14 cellular contexts compared by ENCODE assay signal in the genomic region with DNA sequence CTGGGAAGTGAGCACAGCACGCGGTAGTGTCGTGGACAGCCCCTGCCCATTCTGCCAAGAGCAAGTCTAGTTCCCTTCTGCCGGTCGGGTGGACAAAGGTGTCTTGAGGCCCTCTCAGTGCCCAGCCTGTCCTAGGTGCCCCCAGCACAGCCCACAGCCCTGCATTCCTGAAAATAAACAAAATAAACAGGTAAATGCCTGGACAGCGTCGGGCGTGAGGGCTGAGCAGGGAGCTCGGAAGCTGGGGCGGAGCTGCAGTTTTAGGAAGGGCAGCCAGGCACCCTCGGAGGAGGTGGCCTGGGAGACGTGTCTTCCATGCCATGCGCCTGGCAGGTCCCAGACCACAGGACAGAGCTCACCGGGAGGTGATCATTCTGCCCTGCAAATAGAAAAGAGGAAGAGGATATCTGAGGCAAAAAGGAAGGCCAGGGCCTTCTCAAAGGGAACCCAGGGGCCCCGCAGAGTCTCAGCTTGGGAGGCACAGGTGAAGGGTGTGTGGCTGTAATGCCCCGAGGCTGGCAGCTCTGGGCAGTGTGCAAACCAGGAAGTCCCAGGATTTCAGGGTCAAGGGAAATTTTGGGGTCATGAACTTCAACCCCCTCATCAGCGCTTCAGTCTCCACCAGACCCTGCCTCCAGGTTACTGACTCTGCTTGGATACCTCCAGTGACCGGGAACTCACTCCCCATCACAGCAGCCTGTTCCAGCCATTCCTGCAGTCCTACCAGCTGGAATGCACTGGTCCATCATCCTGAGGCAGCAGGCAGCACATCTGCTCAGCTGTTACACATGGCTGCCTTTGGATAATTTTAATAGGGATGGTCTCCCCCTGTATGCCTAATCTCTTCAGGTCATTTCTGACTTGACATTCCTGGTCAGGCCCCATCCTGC. TPM values are rescaled to one million over a fixed set of nuclear protein-coding genes. Genes with fewer than 3 reads are reported as not detected.
DNase-seq lines count a peak whose midpoint lies in the region; ATAC-seq, FAIRE-seq and TF ChIP-seq lines count a peak whose summit lies in the region.
"Had no signal": no experiment of that assay in that cellular context is flagged by ENCODE, and none has a peak within 500 bp of the region (broad histone marks: within the 10 kb centered on the region; RNA-seq: fewer than 3 reads in every experiment).

No MANE protein-coding gene starts in this region.

- no peaks in the 10 kb centered on the region for H3K9me2 ChIP-seq in neural cell (ENCODE audit: insufficient read depth, low read length)

- DNase-seq in AG10803 (ENCODE audit: low read depth) (no peak), NOMO-1 treated with DMSO at 0.1 percent for 48 hours (lab: John Stamatoyannopoulos, UW; ENCODE audit: unreplicated experiment) (peak; percentile 16), endothelial cell of umbilical vein (ENCODE audit: low read depth, low spot score) (no peak), NCI-H2029 (lab: John Stamatoyannopoulos, UW) (no peak), nucleus accumbens (lab: John Stamatoyannopoulos, UW) (no peak), NCI-H345 treated with DMSO at 0.1 percent for 48 hours (lab: John Stamatoyannopoulos, UW; ENCODE audit: unreplicated experiment) (no peak)
- no peak for DNase-seq in activated CD4-positive, alpha-beta T cell treated with anti-CD3 and anti-CD28 coated beads for 36 hours
- DNase-seq: CD4-positive, CD25-positive, alpha-beta regulatory T cell; effector memory CD4-positive, alpha-beta T cell; NCI-H2171 had no signal

- no peaks in the 10 kb centered on the region for H3K4me1 ChIP-seq in endothelial cell of umbilical vein (ENCODE audit: control insufficient read depth, extremely low read depth, insufficient read depth, low read length)

- H3K4me2 ChIP-seq in endothelial cell of umbilical vein (ENCODE audit: insufficient read depth, low read length) (no peak overlapping the region), neural cell (ENCODE audit: low read length) (no peak overlapping the region)

- H3K27ac Mint-ChIP-seq in activated CD4-positive, alpha-beta T cell treated with anti-CD3 and anti-CD28 coated beads for 36 hours: no peak overlapping the region
- H3K27ac Mint-ChIP-seq: activated T-cell treated with anti-CD3 and anti-CD28 coated beads, Interleukin-2, amount 50 U/mL, for 24 hours; CD4-positive, CD25-positive, alpha-beta regulatory T cell; stimulated activated naive CD8-positive, alpha-beta T cell treated with anti-CD3 and anti-CD28 coated beads, Interleukin-15, Interleukin-2, amounts not matched to agents 100 ng/mL and 50 ng/mL, for 24 hours had no signal

- H2AFZ ChIP-seq in endothelial cell of umbilical vein (ENCODE audit: low read depth, low read length) (peak overlapping the region; percentile 41), neural cell (ENCODE audit: low read depth, low read length) (no peak overlapping the region)

- H3K9me3 ChIP-seq in endothelial cell of umbilical vein (replicated peaks; ENCODE audit: control insufficient read depth, insufficient read depth, low read length) (no peaks in the 10 kb centered on the region), neural cell (ENCODE audit: low read length) (no peaks in the 10 kb centered on the region)

- H3K9me3 Mint-ChIP-seq in activated CD4-positive, alpha-beta T cell treated with anti-CD3 and anti-CD28 coated beads for 36 hours (ENCODE audit: low read depth): no peaks in the 10 kb centered on the region
- H3K9me3 Mint-ChIP-seq: activated T-cell treated with anti-CD3 and anti-CD28 coated beads, Interleukin-2, amount 50 U/mL, for 24 hours; CD4-positive, CD25-positive, alpha-beta regulatory T cell; stimulated activated naive CD8-positive, alpha-beta T cell treated with anti-CD3 and anti-CD28 coated beads, Interleukin-15, Interleukin-2, amounts not matched to agents 100 ng/mL and 50 ng/mL, for 24 hours had no signal

- no peak overlapping the region for H3K4me3 Mint-ChIP-seq in activated CD4-positive, alpha-beta T cell treated with anti-CD3 and anti-CD28 coated beads for 36 hours
- H3K4me3 Mint-ChIP-seq: activated T-cell treated with anti-CD3 and anti-CD28 coated beads, Interleukin-2, amount 50 U/mL, for 24 hours; stimulated activated naive CD8-positive, alpha-beta T cell treated with anti-CD3 and anti-CD28 coated beads, Interleukin-15, Interleukin-2, amounts not matched to agents 100 ng/mL and 50 ng/mL, for 24 hours had no signal

- POLR2A ChIA-PET in endothelial cell of umbilical vein (lab: Charles Lee): no interaction called here
- POLR2A ChIA-PET in activated CD4-positive, alpha-beta T cell treated with anti-CD3 and anti-CD28 coated beads for 36 hours (lab: Charles Lee): no interaction called here

- H3K4me3 ChIP-seq in AG10803 (ENCODE audit: low read length): peak overlapping the region; percentile 74
- no peak overlapping the region for H3K4me3 ChIP-seq in endothelial cell of umbilical vein (replicated peaks in 1 of 3; ENCODE audit: insufficient read depth in 1 of 3, low read depth in 1 of 3, low read length in 3 of 3)
- H3K4me3 ChIP-seq in neural cell (ENCODE audit: low read length): peak overlapping the region; percentile 53

- no peak for TF ChIP-seq CTCF in AG10803 (conservative IDR thresholded peaks at IDR 0.05; ENCODE audit: low read length)
- TF ChIP-seq CTCF in endothelial cell of umbilical vein (IDR thresholded peaks at IDR 0.05; ENCODE audit: extremely low read depth in 1 of 2, insufficient read depth in 1 of 2, low read depth in 1 of 2, low read length in 2 of 2): no peak
- TF ChIP-seq CTCF in neural cell (IDR thresholded peaks at IDR 0.05; ENCODE audit: poor library complexity, severe bottlenecking): no peak

- H3K27ac ChIP-seq in endothelial cell of umbilical vein (ENCODE audit: insufficient read depth, low read depth, low read length): no peak overlapping the region
- H3K27ac ChIP-seq in neural cell (ENCODE audit: low read length): no peak overlapping the region
- H3K27ac ChIP-seq: HL-60 had no signal

- no peak for TF ChIP-seq POLR2A in endothelial cell of umbilical vein (IDR thresholded peaks at IDR 0.05; ENCODE audit: low read depth, low read length)

- H3K9me1 ChIP-seq in endothelial cell of umbilical vein (replicated peaks; ENCODE audit: control insufficient read depth, extremely low read depth, insufficient read depth, low read length): no peaks in the 10 kb centered on the region

- no peak for FAIRE-seq in endothelial cell of umbilical vein (lab: Jason Lieb, UNC)

- H4K20me1 ChIP-seq in endothelial cell of umbilical vein (replicated peaks; ENCODE audit: control insufficient read depth, extremely low read depth, insufficient read depth, low read length) (no peaks in the 10 kb centered on the region), neural cell (ENCODE audit: insufficient read depth) (no peaks in the 10 kb centered on the region)

- no peaks in the 10 kb centered on the region for H3F3A ChIP-seq in neural cell (ENCODE audit: insufficient read depth, low read length, poor library complexity, severe bottlenecking)

- BruUV-seq in endothelial cell of umbilical vein (replicated peaks; lab: Mats Ljungman, UMichigan): no TSS peak

- dilution Hi-C loops in endothelial cell of umbilical vein (cut with MboI; ENCODE audit: extremely low pct_ligation_motif_present, low sequenced_read_pairs): no loop called here

- no peaks in the 10 kb centered on the region for H3K36me3 Mint-ChIP-seq in activated CD4-positive, alpha-beta T cell treated with anti-CD3 and anti-CD28 coated beads for 36 hours (ENCODE audit: low read depth)
- H3K36me3 Mint-ChIP-seq: CD4-positive, CD25-positive, alpha-beta regulatory T cell had no signal

- TF ChIP-seq EP300 in neural cell (conservative IDR thresholded peaks at IDR 0.05; ENCODE audit: poor library complexity, severe bottlenecking): no peak

- H3K4me1 Mint-ChIP-seq in activated CD4-positive, alpha-beta T cell treated with anti-CD3 and anti-CD28 coated beads for 36 hours: no peaks in the 10 kb centered on the region

- no peak for ATAC-seq in activated CD4-positive, alpha-beta T cell treated with anti-CD3 and anti-CD28 coated beads for 36 hours

- H3K27me3 Mint-ChIP-seq in activated CD4-positive, alpha-beta T cell treated with anti-CD3 and anti-CD28 coated beads for 36 hours: peaks cover 31% of the 10 kb centered on the region

- intact Hi-C loops in endothelial cell of umbilical vein (cut with micrococcal nuclease): loop anchor here (5.0 kb wide), 1 partner anchor 192 kb away; no protein-coding TSS in a partner anchor
- intact Hi-C loops in activated CD4-positive, alpha-beta T cell treated with anti-CD3 and anti-CD28 coated beads for 36 hours (cut with DNase I, micrococcal nuclease): no loop called here

- H3K9ac ChIP-seq in endothelial cell of umbilical vein (replicated peaks; ENCODE audit: extremely low read depth, insufficient read depth, low read length): no peak overlapping the region
- no peak overlapping the region for H3K9ac ChIP-seq in neural cell (ENCODE audit: low read length)

- CTCF ChIA-PET in endothelial cell of umbilical vein (lab: Charles Lee): interaction anchor here (0.8 kb wide), 1 partner anchor 8 kb away, joined by 4 read pairs; no protein-coding TSS in a partner anchor
- CTCF ChIA-PET in activated CD4-positive, alpha-beta T cell treated with anti-CD3 and anti-CD28 coated beads for 36 hours (lab: Charles Lee): no interaction called here

- H3K27me3 ChIP-seq in endothelial cell of umbilical vein (ENCODE audit: control insufficient read depth in 2 of 2, insufficient read depth in 2 of 2, low read length in 2 of 2) (peaks cover 7 to 9% of the 10 kb centered on the region in 2 experiments), neural cell (ENCODE audit: insufficient read depth, low read depth, low read length) (peaks cover 47% of the 10 kb centered on the region)

- no peak for TF ChIP-seq RAD21 in neural cell (conservative IDR thresholded peaks at IDR 0.05)

- H3K36me3 ChIP-seq in endothelial cell of umbilical vein (ENCODE audit: control insufficient read depth in 2 of 2, extremely low read depth in 1 of 2, insufficient read depth in 2 of 2, low read length in 2 of 2): no peaks in the 10 kb centered on the region
- no peaks in the 10 kb centered on the region for H3K36me3 ChIP-seq in neural cell (ENCODE audit: insufficient read depth, low read length)

- H3K79me2 ChIP-seq in endothelial cell of umbilical vein (ENCODE audit: control insufficient read depth, insufficient read depth, low read length) (no peaks in the 10 kb centered on the region), neural cell (replicated peaks; ENCODE audit: insufficient read depth, low read length) (no peaks in the 10 kb centered on the region)

RNA-seq across cellular contexts. Expression of gene ZNF469, which starts 1.7 kb away (rescaled TPM):
- 5.7 and 6.3 TPM in 2 replicates for total RNA-seq in endothelial cell of umbilical vein
- polyA plus RNA-seq in endothelial cell of umbilical vein (0.90 and 1.1 TPM in 2 replicates), neural cell (not detected in 2 replicates)
- polyA plus RNA-seq in endothelial cell of umbilical vein (2011; cell fraction: cytosol; rRNA removed): 0.87 and 1.1 TPM in 2 replicates
- polyA plus RNA-seq in endothelial cell of umbilical vein (2011; cell fraction: nucleus; rRNA removed): 1.1 TPM in 2 replicates
- 2.7 and 4.8 TPM in 2 replicates for polyA plus RNA-seq in endothelial cell of umbilical vein (2012)
- polyA minus RNA-seq in endothelial cell of umbilical vein (1.2 and 1.8 TPM in 2 replicates), neural cell (under 0.01 TPM in 2 replicates)
- polyA minus RNA-seq in endothelial cell of umbilical vein (2011; cell fraction: cytosol; rRNA and poly(A)+ RNA removed): not detected
- 1.2 and 2.2 TPM in 2 replicates for polyA minus RNA-seq in endothelial cell of umbilical vein (2011; cell fraction: nucleus; rRNA and poly(A)+ RNA removed)
- total RNA-seq in activated CD4-positive, alpha-beta T cell treated with anti-CD3 and anti-CD28 coated beads for 36 hours: under 1 TPM; 0.39 to 0.50 TPM

Comparison
In these comparisons a context has a peak if more than half of its experiments do, and no peak if none do; other contexts are left out.
1. H3K4me3 ChIP-seq: peak in AG10803 (single experiment) and neural cell (single experiment); none in endothelial cell of umbilical vein (0 of 3).